In the genomic region with DNA sequence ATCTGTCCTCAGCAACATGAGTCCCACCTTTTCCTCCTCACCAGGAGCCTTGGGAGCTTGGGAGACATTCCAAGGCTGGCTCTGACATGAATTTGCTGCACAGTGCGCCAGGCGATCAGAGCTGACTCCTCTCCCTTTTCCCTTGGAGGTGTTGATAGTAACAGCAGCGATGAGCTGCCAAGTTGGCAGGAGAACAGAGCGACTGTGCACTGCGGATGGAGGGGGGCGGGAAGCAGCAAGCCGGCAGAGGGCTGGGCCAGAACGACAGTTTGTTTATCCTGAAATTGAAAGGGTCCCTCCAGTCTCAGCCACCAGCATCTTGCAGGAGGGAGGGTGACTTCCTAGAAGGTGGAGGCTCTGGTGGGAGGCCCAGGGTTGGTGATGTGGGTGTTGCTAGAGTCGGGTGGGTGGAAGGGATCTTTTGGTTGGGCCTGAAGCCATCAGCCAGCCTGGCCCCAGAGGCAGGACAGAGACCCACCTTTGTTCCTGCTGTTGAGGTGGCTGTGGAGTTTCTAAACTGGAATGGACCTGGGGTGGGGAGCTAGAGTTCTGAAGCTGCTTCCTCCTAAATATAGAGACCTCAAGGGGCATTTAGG, we compare ENCODE assay signal across 10 cellular contexts. TPM values are rescaled to one million over a fixed set of nuclear protein-coding genes. Genes with fewer than 3 reads are reported as not detected.
DNase-seq lines count a peak whose midpoint lies in the region; ATAC-seq and TF ChIP-seq lines count a peak whose summit lies in the region.
"Had no signal": no experiment of that assay in that cellular context is flagged by ENCODE, and none has a peak within 500 bp of the region (broad histone marks: within the 10 kb centered on the region; RNA-seq: fewer than 3 reads in every experiment).

No MANE protein-coding gene starts in this region.

- H3K27me3 Mint-ChIP-seq in CD14-positive monocyte (ENCODE audit: low read depth in 3 of 3) (peaks cover 5 to 11% (median 6%) of the 10 kb centered on the region in 3 donors), osteocyte (ENCODE audit: unreplicated experiment) (peaks cover 35% of the 10 kb centered on the region)

- H3K4me3 Mint-ChIP-seq in CD14-positive monocyte: no peak overlapping the region
- no peak overlapping the region for H3K4me3 Mint-ChIP-seq in osteocyte (ENCODE audit: unreplicated experiment)
- H3K4me3 Mint-ChIP-seq: T-cell had no signal

- no peak overlapping the region for H3K27ac Mint-ChIP-seq in CD14-positive monocyte
- H3K27ac Mint-ChIP-seq in osteocyte (ENCODE audit: unreplicated experiment): no peak overlapping the region

- H3K36me3 ChIP-seq in right lobe of liver: no peaks in the 10 kb centered on the region
- H3K36me3 ChIP-seq: vagina had no signal

- WGBS in right lobe of liver (ENCODE audit: insufficient coverage, low coverage, low lambda C conversion rate, missing lambda C conversion rate): no CpG with 5 or more reads among the region's 9 CpGs

- no peak overlapping the region for H3K27ac ChIP-seq in right lobe of liver
- H3K27ac ChIP-seq: vagina had no signal

- no peaks in the 10 kb centered on the region for H3K9me3 ChIP-seq in right lobe of liver
- H3K9me3 ChIP-seq: vagina had no signal

- H3K9me3 Mint-ChIP-seq in CD14-positive monocyte (no peaks in the 10 kb centered on the region), osteocyte (ENCODE audit: unreplicated experiment) (no peaks in the 10 kb centered on the region)
- H3K9me3 Mint-ChIP-seq: T-cell had no signal

- no peaks in the 10 kb centered on the region for H3K36me3 Mint-ChIP-seq in CD14-positive monocyte
- H3K36me3 Mint-ChIP-seq in osteocyte (ENCODE audit: unreplicated experiment): no peaks in the 10 kb centered on the region
- H3K36me3 Mint-ChIP-seq: T-cell had no signal

- TF ChIP-seq CTCF in choroid plexus epithelial cell (conservative IDR thresholded peaks at IDR 0.05; ENCODE audit: low read depth, low read length) (no peak), right lobe of liver (IDR thresholded peaks at IDR 0.05) (no peak), CD14-positive monocyte (IDR thresholded peaks at IDR 0.05) (no peak), osteocyte (IDR thresholded peaks at IDR 0.05) (no peak)

- H3K4me1 ChIP-seq in right lobe of liver: no peaks in the 10 kb centered on the region
- H3K4me1 ChIP-seq: vagina had no signal

- intact Hi-C loops in Right ventricle myocardium superior (cut with DNase I): no loop called here
- intact Hi-C loops in cardiac septum (cut with DNase I): no loop called here
- intact Hi-C loops in right lobe of liver (cut with DNase I): no loop called here
- intact Hi-C loops in CD14-positive monocyte (cut with micrococcal nuclease): no loop called here

- H3K4me3 ChIP-seq in choroid plexus epithelial cell (ENCODE audit: low read depth, low read length) (no peak overlapping the region), right lobe of liver (no peak overlapping the region)
- H3K4me3 ChIP-seq: vagina had no signal

- H3K4me1 Mint-ChIP-seq in CD14-positive monocyte (no peaks in the 10 kb centered on the region), osteocyte (ENCODE audit: unreplicated experiment) (no peaks in the 10 kb centered on the region)
- H3K4me1 Mint-ChIP-seq: T-cell had no signal

- H3K27me3 ChIP-seq in right lobe of liver: no peaks in the 10 kb centered on the region
- H3K27me3 ChIP-seq: vagina had no signal

- DNase-seq in Right ventricle myocardium superior (peak; percentile 82), cardiac septum (ENCODE audit: low spot score) (no peak), choroid plexus epithelial cell (ENCODE audit: low read depth) (peak; percentile 47), right lobe of liver (no peak), CD14-positive monocyte (ENCODE audit: low spot score) (no peak), left lobe of liver (ENCODE audit: low spot score) (no peak), osteocyte (ENCODE audit: extremely low spot score, unreplicated experiment) (no peak)
- no peak for DNase-seq in activated CD4-positive, CD25-positive, alpha-beta regulatory T cell treated with anti-CD3 and anti-CD28 coated beads, Interleukin-2, amount 50 U/mL, for 72 hours
- DNase-seq: T-cell had no signal

- ATAC-seq in Right ventricle myocardium superior (ENCODE audit: poor library complexity): peak; percentile 95
- ATAC-seq in right lobe of liver: peak; percentile 37 to 65 (median 45)
- ATAC-seq in left lobe of liver: no peak

- no peak for TF ChIP-seq POLR2A in right lobe of liver (IDR thresholded peaks at IDR 0.05)

RNA-seq across cellular contexts. Expression of gene DYNLL2, which starts 22.5 kb away (rescaled TPM):
- total RNA-seq in Right ventricle myocardium superior: 81.5 TPM
- total RNA-seq in cardiac septum: 79.4 TPM
- 10 to 100 TPM; 13.3 to 28.7 (median 17.7) TPM for total RNA-seq in right lobe of liver
- polyA plus RNA-seq in CD14-positive monocyte: under 1 TPM; 0.30 to 0.42 TPM
- total RNA-seq in left lobe of liver: 24.4 TPM
- 18.8 and 20.5 TPM in 2 replicates for total RNA-seq in osteocyte

RNA-seq across cellular contexts. Expression of gene SRSF1, which starts 53.6 kb away (rescaled TPM):
- 90.9 TPM for total RNA-seq in Right ventricle myocardium superior
- 105 TPM for total RNA-seq in cardiac septum
- 10 to 100 TPM; 55.7 to 92.0 (median 80.0) TPM for total RNA-seq in right lobe of liver
- polyA plus RNA-seq in CD14-positive monocyte: 10 to 100 TPM; 51.2 to 61.6 TPM
- total RNA-seq in left lobe of liver: 81.6 TPM
- 158 and 161 TPM in 2 replicates for total RNA-seq in osteocyte

Comparison
In these comparisons a context has a peak if more than half of its experiments do, and no peak if none do; other contexts are left out.
1. DNase-seq: peak in Right ventricle myocardium superior (single experiment) and choroid plexus epithelial cell (single experiment); none in cardiac septum (single experiment), right lobe of liver (0 of 3), CD14-positive monocyte (single experiment), left lobe of liver (single experiment), activated CD4-positive, CD25-positive, alpha-beta regulatory T cell treated with anti-CD3 and anti-CD28 coated beads, Interleukin-2, amount 50 U/mL, for 72 hours (single experiment) and osteocyte (single experiment).